In genomic region chr2:182565941-182566567, GRCh38 we compare ENCODE assay signal across 31 cellular contexts.
"Had no signal": no experiment of that assay in that cellular context is flagged by ENCODE, and none has a peak within 500 bp of the region (broad histone marks: within the 10 kb centered on the region; RNA-seq: fewer than 3 reads in every experiment).

No MANE protein-coding gene starts in this region.

- DNase-seq: activated B cell treated with CpG ODN at 0.5 μM for 24 hours; activated CD4-positive, alpha-beta T cell treated with anti-CD3 and anti-CD28 coated beads for 48 hours; activated CD4-positive, alpha-beta T cell treated with anti-CD3 and anti-CD28 coated beads, Interleukin-2, amount 50 U/mL, for 1 hour; activated CD4-positive, alpha-beta T cell treated with anti-CD3 and anti-CD28 coated beads, Interleukin-2, amount 50 U/mL, for 48 hours; activated CD8-positive, alpha-beta memory T cell treated with anti-CD3 and anti-CD28 coated beads for 24 hours; activated CD8-positive, alpha-beta T cell treated with anti-CD3 and anti-CD28 coated beads for 36 hours; activated effector memory CD4-positive, alpha-beta T cell treated with Interleukin-2 at 50 U/mL for 16 hours; activated gamma-delta T cell treated with Interleukin-2 at 50 U/mL for 16 hours; activated naive CD4-positive, alpha-beta T cell treated with anti-CD3 and anti-CD28 coated beads, Interleukin-2, amount 50 U/mL, for 16 hours; activated naive CD4-positive, alpha-beta T cell treated with Interleukin-2 at 50 U/mL for 16 hours; activated T-cell treated with anti-CD3 and anti-CD28 coated beads, Interleukin-2, amount 50 U/mL, for 4 hours; amniotic stem cell; anterior cingulate cortex; brain microvascular endothelial cell; dorsolateral prefrontal cortex; effector memory CD4-positive, alpha-beta T cell; endodermal cell; erythroblast; foreskin keratinocyte; gastrocnemius medialis; glutamatergic neuron; T-helper 1 cell; T-helper 17 cell; T1000; WERI-Rb-1 had no signal

- H3K27ac ChIP-seq: brain microvascular endothelial cell, coronary artery, dorsolateral prefrontal cortex, esophagus muscularis mucosa, foreskin keratinocyte, gastrocnemius medialis, WERI-Rb-1 had no signal

- FAIRE-seq: astrocyte, bronchial epithelial cell had no signal

- H3K4me1 ChIP-seq: esophagus muscularis mucosa, foreskin keratinocyte, gastrocnemius medialis had no signal

- H3K36me3 ChIP-seq: brain microvascular endothelial cell, esophagus muscularis mucosa, gastrocnemius medialis, WERI-Rb-1 had no signal

- ATAC-seq: activated CD4-positive, CD25-positive, alpha-beta regulatory T cell treated with anti-CD3 and anti-CD28 coated beads, Interleukin-2, amount 50 U/mL, for 24 hours; activated CD8-positive, alpha-beta T cell treated with anti-CD3 and anti-CD28 coated beads for 36 hours; activated T-cell treated with anti-CD3 and anti-CD28 coated beads, Interleukin-2, amount 50 U/mL, for 4 hours; activated T-helper 17 cell treated with anti-CD3 and anti-CD28 coated beads, Interleukin-2, amount 50 U/mL, for 72 hours; foreskin keratinocyte; gastrocnemius medialis; T-helper 17 cell had no signal

- H3K27me3 ChIP-seq: brain microvascular endothelial cell, dorsolateral prefrontal cortex, esophagus muscularis mucosa, foreskin keratinocyte, gastrocnemius medialis had no signal

- H3K9me3 ChIP-seq: esophagus muscularis mucosa, gastrocnemius medialis had no signal

- H3K4me3 ChIP-seq: coronary artery, dorsolateral prefrontal cortex, esophagus muscularis mucosa, gastrocnemius medialis had no signal
